Comparison of ENCODE assay signal across 8 cellular contexts in genomic region chr4:51831133-51831532, GRCh38. TPM values are rescaled to one million over a fixed set of nuclear protein-coding genes. Genes with fewer than 3 reads are reported as not detected.
DNase-seq lines count a peak whose midpoint lies in the region; ATAC-seq and TF ChIP-seq lines count a peak whose summit lies in the region.

No MANE protein-coding gene starts in this region.

- TF ChIP-seq RAD21 in liver (IDR thresholded peaks at IDR 0.05), result peak; percentile 97 to 98

- intact Hi-C loops in Calu3 (cut with micrococcal nuclease; ENCODE audit: unreplicated experiment), result no loop called here

- H3K4me3 ChIP-seq in liver (ENCODE audit: low read depth in 1 of 3, low read length in 3 of 3), result no peak overlapping the region

- ATAC-seq in GM21360 (IDR thresholded peaks at IDR 0.05; ENCODE audit: unreplicated experiment), result peak; percentile 83
- no peak for ATAC-seq in central memory CD8-positive, alpha-beta T cell (replicated peaks; ENCODE audit: extremely low read depth, poor library complexity, severe bottlenecking)

- 20% methylated on average over 3 of the region's 3 CpGs for WGBS in liver

- H3K4me3 Mint-ChIP-seq in Calu3 (ENCODE audit: low read depth, unreplicated experiment), result no peak overlapping the region
- H3K4me3 Mint-ChIP-seq in central memory CD8-positive, alpha-beta T cell, result no peak overlapping the region

- H3K27me3 ChIP-seq in liver (ENCODE audit: control insufficient read depth in 4 of 4, insufficient read depth in 4 of 4, low read length in 3 of 4), result no peaks in the 10 kb centered on the region

- H3K27ac ChIP-seq in liver (ENCODE audit: low read depth in 1 of 2, low read length in 2 of 2), result no peak overlapping the region

- TF ChIP-seq CTCF in Calu3 (IDR thresholded peaks at IDR 0.05; ENCODE audit: unreplicated experiment), result peak; percentile 28
- TF ChIP-seq CTCF in liver (IDR thresholded peaks at IDR 0.05; ENCODE audit: low read depth, low read length, missing input control), result peak; percentile 84

- no peak overlapping the region for H3K27ac Mint-ChIP-seq in Calu3 (ENCODE audit: unreplicated experiment)
- H3K27ac Mint-ChIP-seq in central memory CD8-positive, alpha-beta T cell (ENCODE audit: low read depth), result no peak overlapping the region

- CTCF ChIA-PET in Calu3 (lab: Charles Lee), result no interaction called here

- DNase-seq in Calu3, result peak; percentile 56
- peak; percentile 46 for DNase-seq in M059J (ENCODE audit: low read depth)
- DNase-seq in activated CD4-positive, CD25-positive, alpha-beta regulatory T cell treated with anti-CD3 and anti-CD28 coated beads, Interleukin-2, amount 50 U/mL, for 16 hours (ENCODE audit: low read depth, low spot score), result peak; percentile 26
- peak; percentile 35 to 51 for DNase-seq in central memory CD8-positive, alpha-beta T cell (ENCODE audit: low spot score in 2 of 2)
- DNase-seq in stimulated activated CD8-positive, alpha-beta memory T cell treated with anti-CD3 and anti-CD28 coated beads, Interleukin-15, amount 100 ng/mL, for 48 hours (ENCODE audit: low read depth in 2 of 2), result peak; percentile 20 to 22
- DNase-seq in HuH-7.5 (ENCODE audit: low spot score), result no peak

- H3K27me3 Mint-ChIP-seq in Calu3 (ENCODE audit: unreplicated experiment), result peaks cover 58% of the 10 kb centered on the region
- H3K27me3 Mint-ChIP-seq in central memory CD8-positive, alpha-beta T cell, result peaks cover 38% of the 10 kb centered on the region

- H3K9me3 Mint-ChIP-seq in Calu3 (ENCODE audit: low read depth, unreplicated experiment), result no peaks in the 10 kb centered on the region
- H3K9me3 Mint-ChIP-seq in central memory CD8-positive, alpha-beta T cell, result no peaks in the 10 kb centered on the region

- no peaks in the 10 kb centered on the region for H3K36me3 Mint-ChIP-seq in Calu3 (ENCODE audit: insufficient read depth, unreplicated experiment)
- H3K36me3 Mint-ChIP-seq in central memory CD8-positive, alpha-beta T cell (ENCODE audit: insufficient read depth), result no peaks in the 10 kb centered on the region

- H3K4me1 ChIP-seq in liver (ENCODE audit: control insufficient read depth in 4 of 4, insufficient read depth in 4 of 4, low read length in 3 of 4), result no peaks in the 10 kb centered on the region

- no peak overlapping the region for H3K9ac ChIP-seq in liver (ENCODE audit: low read depth in 1 of 2, low read length in 2 of 2)

- H3K4me1 Mint-ChIP-seq in Calu3 (ENCODE audit: low read depth, unreplicated experiment), result no peaks in the 10 kb centered on the region
- H3K4me1 Mint-ChIP-seq in central memory CD8-positive, alpha-beta T cell, result no peaks in the 10 kb centered on the region

- no peaks in the 10 kb centered on the region for H3K36me3 ChIP-seq in liver (ENCODE audit: control insufficient read depth in 4 of 4, insufficient read depth in 3 of 4, low read depth in 1 of 4, low read length in 3 of 4)

- H3K9me3 ChIP-seq in liver (ENCODE audit: control insufficient read depth in 4 of 4, low read length in 3 of 4), result no peaks in the 10 kb centered on the region

- no TSS peak for BruUV-seq in Calu3 (replicated peaks; lab: Mats Ljungman, UMichigan)

TF ChIP-seq in liver, 16 proteins besides CTCF, POLR2A, EP300 and RAD21:
- no peak for TF ChIP-seq FOXA2 (IDR thresholded peaks at IDR 0.05)
- no peak for TF ChIP-seq JUND (IDR thresholded peaks at IDR 0.05)
- no peak for TF ChIP-seq FOXA1 (IDR thresholded peaks at IDR 0.05)
- TF ChIP-seq NR2F2 (IDR thresholded peaks at IDR 0.05), result no peak
- TF ChIP-seq ATF3 (IDR thresholded peaks at IDR 0.05), result no peak
- TF ChIP-seq YY1 (IDR thresholded peaks at IDR 0.05), result peak; percentile 36

RNA-seq across cellular contexts. Expression of gene DCUN1D4, which starts 11.8 kb away (rescaled TPM):
- total RNA-seq in Calu3 (2022) (40.2 and 40.3 TPM in 2 replicates), liver (10 to 100 TPM; 27.7 to 33.9 TPM)
- 26.0 and 29.4 TPM in 2 replicates for total RNA-seq in M059J (2014; rRNA removed; shearing (Covaris generic))
- polyA plus RNA-seq in liver, result 10 to 100 TPM; 15.2 to 15.8 TPM
